ENCODE assay signal across 8 cellular contexts in genomic region chr10:7391748-7392147, GRCh38. TPM values are rescaled to one million over a fixed set of nuclear protein-coding genes. Genes with fewer than 3 reads are reported as not detected.
"Had no signal": no experiment of that assay in that cellular context is flagged by ENCODE, and none has a peak within 500 bp of the region (broad histone marks: within the 10 kb centered on the region; RNA-seq: fewer than 3 reads in every experiment).

No MANE protein-coding gene starts in this region.

- DNase-seq: GM23248, GOT3, H7, KBM-7 had no signal

- FAIRE-seq: HTR-8/SVneo had no signal

- H3K4me3 ChIP-seq: GM23248, HAP-1 had no signal

- H3K9me3 Mint-ChIP-seq: IgD-negative memory B cell had no signal

- H3K27ac ChIP-seq: GM23248 had no signal

- ATAC-seq: HCT116 had no signal

- H2AFZ ChIP-seq: GM23248 had no signal

- H3K9me3 ChIP-seq: HAP-1 had no signal

- H3K9ac ChIP-seq: GM23248 had no signal

- H3K27me3 Mint-ChIP-seq: IgD-negative memory B cell had no signal

- H3K36me3 ChIP-seq: HAP-1 had no signal

RNA-seq across cellular contexts. Expression of gene SFMBT2, which starts 19.1 kb away (rescaled TPM):
- polyA plus RNA-seq: GM23248 had no signal
